Comparison of ENCODE assay signal across 20 cellular contexts in the genomic region with DNA sequence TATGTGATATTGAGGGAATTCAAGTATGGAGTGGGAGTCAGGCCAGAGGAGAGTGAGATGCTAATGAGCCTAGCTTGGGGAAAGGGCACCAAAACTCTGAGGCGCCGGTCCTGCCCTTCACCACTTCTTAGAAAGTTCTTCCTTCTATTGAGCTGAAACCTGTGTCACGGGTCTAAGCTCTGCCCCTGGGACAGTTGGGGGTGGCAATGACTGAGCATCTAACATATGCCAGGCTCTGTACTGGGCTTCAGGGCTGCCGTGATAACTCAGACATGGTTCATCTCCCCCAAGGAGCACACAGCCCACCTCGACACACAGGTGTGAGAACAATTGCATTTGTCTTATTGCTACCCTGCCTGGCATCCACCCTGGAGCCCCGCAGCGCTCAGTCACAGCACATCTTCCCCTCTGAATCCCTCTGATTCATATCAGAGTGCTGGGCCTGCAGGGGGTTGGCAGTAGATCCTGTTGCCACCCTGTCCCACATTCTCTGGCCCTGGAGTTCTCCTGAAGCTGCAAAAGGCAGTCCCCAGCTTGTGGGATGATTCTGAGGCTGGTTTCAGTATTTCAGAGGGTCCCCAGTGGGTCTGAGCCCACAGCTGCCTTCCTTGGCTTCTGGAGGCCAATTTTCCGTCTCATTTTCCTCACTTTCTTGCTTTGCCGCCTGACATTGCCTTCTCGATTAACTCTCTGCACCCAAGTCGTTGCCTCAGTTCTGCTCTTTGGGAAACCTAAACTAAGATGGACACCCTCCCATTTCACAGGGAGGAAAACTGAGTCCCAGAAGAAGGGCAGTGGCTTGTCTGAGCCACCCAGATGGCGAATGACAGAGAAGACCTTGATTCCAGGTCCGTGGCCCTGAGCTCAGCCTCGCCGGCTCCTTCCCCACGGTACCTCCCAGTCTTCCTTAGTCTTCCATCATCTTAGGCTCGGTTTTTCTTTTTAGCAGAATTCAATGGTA.
"Had no signal": no experiment of that assay in that cellular context is flagged by ENCODE, and none has a peak within 500 bp of the region (broad histone marks: within the 10 kb centered on the region; RNA-seq: fewer than 3 reads in every experiment).

No MANE protein-coding gene starts in this region.

- H3K9me3 ChIP-seq: suprapubic skin, transverse colon, uterus had no signal

- H3K4me3 Mint-ChIP-seq: effector memory CD8-positive, alpha-beta T cell; nephron progenitor cell; stimulated activated naive CD8-positive, alpha-beta T cell treated with anti-CD3 and anti-CD28 coated beads, Interleukin-15, Interleukin-2, amounts not matched to agents 100 ng/mL and 50 ng/mL, for 24 hours; WTC11 had no signal

- H3K4me1 ChIP-seq: uterus had no signal

- H3K36me3 ChIP-seq: cardiac muscle cell, suprapubic skin, transverse colon, uterus had no signal

- H3K27me3 Mint-ChIP-seq: effector memory CD8-positive, alpha-beta T cell; stimulated activated naive CD8-positive, alpha-beta T cell treated with anti-CD3 and anti-CD28 coated beads, Interleukin-15, Interleukin-2, amounts not matched to agents 100 ng/mL and 50 ng/mL, for 24 hours had no signal

- H3K9me3 Mint-ChIP-seq: activated naive CD4-positive, alpha-beta T cell treated with anti-CD3 and anti-CD28 coated beads, Interleukin-2, amount 50 U/mL, for 72 hours; activated T-cell treated with anti-CD3 and anti-CD28 coated beads, Interleukin-2, amount 50 U/mL, for 72 hours; effector memory CD8-positive, alpha-beta T cell; nephron progenitor cell; stimulated activated naive CD8-positive, alpha-beta T cell treated with anti-CD3 and anti-CD28 coated beads, Interleukin-15, Interleukin-2, amounts not matched to agents 100 ng/mL and 50 ng/mL, for 24 hours; WTC11 had no signal

- DNase-seq: activated CD4-positive, alpha-beta T cell treated with anti-CD3 and anti-CD28 coated beads for 48 hours; activated CD8-positive, alpha-beta memory T cell treated with anti-CD3 and anti-CD28 coated beads for 24 hours; activated CD8-positive, alpha-beta memory T cell treated with anti-CD3 and anti-CD28 coated beads, Interleukin-2, amount 50 U/mL, for 48 hours; activated gamma-delta T cell; activated T-cell treated with anti-CD3 and anti-CD28 coated beads, Interleukin-2, amount 50 U/mL, for 72 hours; effector memory CD8-positive, alpha-beta T cell; mesendoderm; nephron progenitor cell; occipital lobe; posterior cingulate gyrus; stimulated activated CD4-positive, alpha-beta T cell treated with anti-CD3 and anti-CD28 coated beads, Interleukin-12 subunit alpha, Interleukin-12 subunit beta, amount 100 ng/mL, for 4 hours; stimulated activated CD4-positive, alpha-beta T cell treated with anti-CD3 and anti-CD28 coated beads, Interleukin-1b, Interleukin-23, amount 100 ng/mL, for 48 hours; stimulated activated CD8-positive, alpha-beta memory T cell treated with anti-CD3 and anti-CD28 coated beads, Interleukin-4, amount 100 ng/mL, for 48 hours; transverse colon; uterus had no signal

- H3K4me3 ChIP-seq: cardiac muscle cell, suprapubic skin, transverse colon, uterus had no signal

- H3K27me3 ChIP-seq: cardiac muscle cell, suprapubic skin, transverse colon, uterus had no signal

- ATAC-seq: effector memory CD8-positive, alpha-beta T cell; WTC11 had no signal

- H3K27ac ChIP-seq: cardiac muscle cell, suprapubic skin, transverse colon, uterus had no signal

- H3K27ac Mint-ChIP-seq: activated naive CD4-positive, alpha-beta T cell treated with anti-CD3 and anti-CD28 coated beads, Interleukin-2, amount 50 U/mL, for 72 hours; effector memory CD8-positive, alpha-beta T cell; nephron progenitor cell; stimulated activated naive CD8-positive, alpha-beta T cell treated with anti-CD3 and anti-CD28 coated beads, Interleukin-15, Interleukin-2, amounts not matched to agents 100 ng/mL and 50 ng/mL, for 24 hours; WTC11 had no signal

- H3K36me3 Mint-ChIP-seq: activated naive CD4-positive, alpha-beta T cell treated with anti-CD3 and anti-CD28 coated beads, Interleukin-2, amount 50 U/mL, for 72 hours; WTC11 had no signal
